Comparison of ENCODE assay signal across 8 cellular contexts in genomic region chr1:209827384-209828261, GRCh38. TPM values are rescaled to one million over a fixed set of nuclear protein-coding genes. Genes with fewer than 3 reads are reported as not detected.
DNase-seq lines count a peak whose midpoint lies in the region; ATAC-seq and TF ChIP-seq lines count a peak whose summit lies in the region.

TSS of gene UTP25 (plus strand) at chr1:209827972. CDS start at chr1:209828064, 92 bp downstream.

- intact Hi-C loops in CD14-positive monocyte (cut with micrococcal nuclease) (no loop called here), left lung (cut with DNase I) (no loop called here)
- intact Hi-C loops in dendritic cell treated with granulocyte-macrophage colony-stimulating factor and Interleukin-4, amounts not matched to agents 40 ng/mL and 50 ng/mL, for 4 days (cut with micrococcal nuclease) = loop anchor here (2.0 kb wide), 1 partner anchor 43 kb away; the partner anchor contains the start of gene C1orf74

- peak; percentile 71 for TF ChIP-seq CTCF in CD14-positive monocyte (IDR thresholded peaks at IDR 0.05)
- peak; percentile 32 to 69 for TF ChIP-seq CTCF in left lung (IDR thresholded peaks at IDR 0.05)

- H3K4me3 ChIP-seq in left lung = peak within 1 kb of the TSS; percentile 90

- H3K4me1 ChIP-seq in left lung = peaks cover 0 to 31% of the 10 kb centered on the region in 2 donors

- peak within 1 kb of the TSS; percentile 88 to 96 for H3K4me3 Mint-ChIP-seq in CD14-positive monocyte
- peak within 1 kb of the TSS; percentile 87 for H3K4me3 Mint-ChIP-seq in activated CD4-positive, alpha-beta T cell treated with anti-CD3 and anti-CD28 coated beads, Interleukin-2, amount 10 ng/mL, durations not matched to agents 7 days and 5 days
- peak within 1 kb of the TSS; percentile 92 for H3K4me3 Mint-ChIP-seq in dendritic cell treated with granulocyte-macrophage colony-stimulating factor and Interleukin-4, amounts not matched to agents 40 ng/mL and 50 ng/mL, for 4 days

- POLR2A ChIA-PET in activated CD4-positive, alpha-beta T cell treated with anti-CD3 and anti-CD28 coated beads, Interleukin-2, amount 10 ng/mL, durations not matched to agents 7 days and 5 days (lab: Charles Lee) = no interaction called here

- H3K27ac Mint-ChIP-seq in CD14-positive monocyte = peak within 1 kb of the TSS; percentile 87 to 97 (median 96)
- H3K27ac Mint-ChIP-seq in activated CD4-positive, alpha-beta T cell treated with anti-CD3 and anti-CD28 coated beads, Interleukin-2, amount 10 ng/mL, durations not matched to agents 7 days and 5 days = peak within 1 kb of the TSS; percentile 94
- peak within 1 kb of the TSS; percentile 92 for H3K27ac Mint-ChIP-seq in dendritic cell treated with granulocyte-macrophage colony-stimulating factor and Interleukin-4, amounts not matched to agents 40 ng/mL and 50 ng/mL, for 4 days

- CTCF ChIA-PET in activated CD4-positive, alpha-beta T cell treated with anti-CD3 and anti-CD28 coated beads, Interleukin-2, amount 10 ng/mL, durations not matched to agents 7 days and 5 days (lab: Charles Lee) = interaction anchor here (0.9 to 1.8 kb wide), 16 partner anchors 9 to 514 kb away, joined by 3 to 7 read pairs (median 3); partner anchors contain the start of gene TRAF3IP3

- ATAC-seq in GM19351 (IDR thresholded peaks at IDR 0.05; ENCODE audit: unreplicated experiment) (peak; percentile 85), HG03521 (IDR thresholded peaks at IDR 0.05; ENCODE audit: unreplicated experiment) (peak; percentile 92), left lung (peak; percentile 97)

- DNase-seq in CD14-positive monocyte (ENCODE audit: low spot score) (peak; percentile 95), NCI-H69 (lab: John Stamatoyannopoulos, UW) (peak; percentile 99), left lung (peak; percentile 91 to 94)
- DNase-seq in activated CD4-positive, alpha-beta T cell treated with anti-CD3 and anti-CD28 coated beads, Interleukin-2, amount 10 ng/mL, durations not matched to agents 7 days and 5 days = peak; percentile 95
- DNase-seq in stimulated activated CD4-positive, alpha-beta T cell treated with anti-CD3 and anti-CD28 coated beads, Interleukin-2, amount 100 ng/mL, for 48 hours = peak; percentile 88 to 91

- peak within 1 kb of the TSS; percentile 61 to 86 for H3K27ac ChIP-seq in left lung

- H3K36me3 Mint-ChIP-seq in CD14-positive monocyte = peaks cover 18 to 28% of the 10 kb centered on the region in 2 donors
- peaks cover 22% of the 10 kb centered on the region for H3K36me3 Mint-ChIP-seq in activated CD4-positive, alpha-beta T cell treated with anti-CD3 and anti-CD28 coated beads, Interleukin-2, amount 10 ng/mL, durations not matched to agents 7 days and 5 days (ENCODE audit: low read depth)
- H3K36me3 Mint-ChIP-seq in dendritic cell treated with granulocyte-macrophage colony-stimulating factor and Interleukin-4, amounts not matched to agents 40 ng/mL and 50 ng/mL, for 4 days (ENCODE audit: low read depth) = peaks cover 34% of the 10 kb centered on the region

- no peaks in the 10 kb centered on the region for H3K9me3 ChIP-seq in left lung

- H3K27me3 ChIP-seq in left lung = peaks cover 0 to 1% of the 10 kb centered on the region in 2 donors

- peaks cover 0 to 20% of the 10 kb centered on the region in 2 donors for H3K36me3 ChIP-seq in left lung

- H3K4me1 Mint-ChIP-seq in CD14-positive monocyte = peaks cover 17% of the 10 kb centered on the region
- H3K4me1 Mint-ChIP-seq in activated CD4-positive, alpha-beta T cell treated with anti-CD3 and anti-CD28 coated beads, Interleukin-2, amount 10 ng/mL, durations not matched to agents 7 days and 5 days = peaks cover 42% of the 10 kb centered on the region
- peaks cover 23% of the 10 kb centered on the region for H3K4me1 Mint-ChIP-seq in dendritic cell treated with granulocyte-macrophage colony-stimulating factor and Interleukin-4, amounts not matched to agents 40 ng/mL and 50 ng/mL, for 4 days (ENCODE audit: low read depth)

- H3K27me3 Mint-ChIP-seq in CD14-positive monocyte (ENCODE audit: low read depth in 3 of 3) = peaks cover 0 to 5% (median 5%) of the 10 kb centered on the region in 3 donors
- H3K27me3 Mint-ChIP-seq in activated CD4-positive, alpha-beta T cell treated with anti-CD3 and anti-CD28 coated beads, Interleukin-2, amount 10 ng/mL, durations not matched to agents 7 days and 5 days = peaks cover 6% of the 10 kb centered on the region
- H3K27me3 Mint-ChIP-seq in dendritic cell treated with granulocyte-macrophage colony-stimulating factor and Interleukin-4, amounts not matched to agents 40 ng/mL and 50 ng/mL, for 4 days = peaks cover 11% of the 10 kb centered on the region

- H3K9me3 Mint-ChIP-seq in CD14-positive monocyte = peaks cover 0 to 4% (median 0%) of the 10 kb centered on the region in 7 donors
- no peaks in the 10 kb centered on the region for H3K9me3 Mint-ChIP-seq in activated CD4-positive, alpha-beta T cell treated with anti-CD3 and anti-CD28 coated beads, Interleukin-2, amount 10 ng/mL, durations not matched to agents 7 days and 5 days
- H3K9me3 Mint-ChIP-seq in dendritic cell treated with granulocyte-macrophage colony-stimulating factor and Interleukin-4, amounts not matched to agents 40 ng/mL and 50 ng/mL, for 4 days = no peaks in the 10 kb centered on the region

RNA-seq across cellular contexts. Expression of gene UTP25, which starts in this region (rescaled TPM):
- 1 to 10 TPM in 1 of 2 donors, under 1 TPM in 1; 0.98 to 1.1 TPM for polyA plus RNA-seq in CD14-positive monocyte
- 1 to 10 TPM; 8.4 to 9.5 TPM for total RNA-seq in activated CD4-positive, alpha-beta T cell treated with anti-CD3 and anti-CD28 coated beads, Interleukin-2, amount 10 ng/mL, durations not matched to agents 7 days and 5 days
- total RNA-seq in left lung = 1 to 10 TPM; 4.1 to 7.2 TPM

Comparison
In these comparisons a context has a peak if more than half of its experiments do, and no peak if none do; other contexts are left out.
1. Peak in every context shown above with its lines: DNase-seq, ATAC-seq, H3K4me3 ChIP-seq and H3K27ac ChIP-seq.